ENCODE assay signal across 8 cellular contexts in the genomic region with DNA sequence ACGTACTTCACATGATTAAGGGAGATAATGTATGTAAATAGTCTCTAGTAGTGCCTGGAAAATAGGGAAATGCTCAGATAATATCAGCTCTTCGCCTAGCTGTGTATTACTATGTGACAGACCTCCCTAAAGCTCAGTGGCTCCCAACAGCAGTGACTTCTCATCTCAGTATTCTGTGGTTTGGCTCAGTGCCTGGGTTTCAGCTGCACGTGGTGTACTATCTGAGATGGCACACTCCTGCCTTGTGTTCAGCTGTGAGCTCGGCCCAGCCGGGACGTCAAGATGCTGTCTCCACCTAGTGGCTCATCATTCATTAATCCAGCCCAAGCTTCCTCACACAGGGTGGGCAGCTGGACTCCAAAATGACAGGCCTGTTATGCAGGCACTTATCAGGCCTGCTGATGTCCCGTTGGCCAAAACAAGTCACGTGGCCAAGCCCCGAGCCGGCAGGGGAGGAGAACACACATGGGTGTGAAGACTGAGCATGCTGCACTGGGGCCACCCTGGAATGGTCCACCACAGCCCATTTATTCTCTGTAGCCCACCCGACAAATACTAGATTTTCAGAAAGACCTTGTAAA. TPM values are rescaled to one million over a fixed set of nuclear protein-coding genes. Genes with fewer than 3 reads are reported as not detected.
A peak's percentile ranks its signal among the peaks of the same experiment; 100 is the strongest.
DNase-seq lines count a peak whose midpoint lies in the region; ATAC-seq, FAIRE-seq and TF ChIP-seq lines count a peak whose summit lies in the region.

No MANE protein-coding gene starts in this region.

- H3K4me3 ChIP-seq in HCT116 (replicated peaks in 1 of 2; ENCODE audit: low read depth in 1 of 2, low read length in 2 of 2) (no peak overlapping the region), MG63 (no peak overlapping the region), left ventricle myocardium inferior (no peak overlapping the region), small intestine (ENCODE audit: low read depth in 1 of 2, low read length in 2 of 2) (no peak overlapping the region)

- no peak overlapping the region for H2AFZ ChIP-seq in HCT116 (ENCODE audit: low read depth, low read length, poor library complexity, severe bottlenecking)

- H3K36me3 ChIP-seq in HCT116 (ENCODE audit: control insufficient read depth in 1 of 2, insufficient read depth in 2 of 2, low read length in 2 of 2) (peaks cover 55 to 84% of the 10 kb centered on the region in 2 experiments), MG63 (peaks cover 96% of the 10 kb centered on the region), left ventricle myocardium inferior (peaks cover 87% of the 10 kb centered on the region), small intestine (ENCODE audit: control insufficient read depth in 2 of 2, insufficient read depth in 2 of 2, low read length in 2 of 2) (peaks cover 10 to 19% of the 10 kb centered on the region in 2 donors)

- no peaks in the 10 kb centered on the region for H3K27me3 Mint-ChIP-seq in T-helper 1 cell treated with Interleukin-12 subunit alpha and Interleukin-12 subunit beta and Interleukin-4 antibody, amounts not matched to agents 30 μg/mL and 1 μg/mL, for 36 hours (ENCODE audit: low read depth)

- intact Hi-C loops in HCT116 (cut with micrococcal nuclease) (loop anchor here (1.0 kb wide), 1 partner anchor 155 kb away; no protein-coding TSS in a partner anchor), left ventricle myocardium inferior (cut with micrococcal nuclease) (no loop called here)

- H3K9me3 ChIP-seq in HCT116 (ENCODE audit: control insufficient read depth in 1 of 2, insufficient read depth in 1 of 2, low read depth in 1 of 2, low read length in 2 of 2) (no peaks in the 10 kb centered on the region), MG63 (no peaks in the 10 kb centered on the region), left ventricle myocardium inferior (replicated peaks) (no peaks in the 10 kb centered on the region), small intestine (ENCODE audit: control insufficient read depth, low read depth) (no peaks in the 10 kb centered on the region)

- peak overlapping the region; percentile 28; the same call in 1 of the 2 replicates for H3K27ac ChIP-seq in HCT116 (ENCODE audit: low read depth, low read length)
- peak overlapping the region; percentile 49 for H3K27ac ChIP-seq in left ventricle myocardium inferior (replicated peaks)
- no peak overlapping the region for H3K27ac ChIP-seq in small intestine (ENCODE audit: low read depth in 1 of 2, low read length in 1 of 2)

- TF ChIP-seq CTCF in GM10248 (IDR thresholded peaks at IDR 0.05; ENCODE audit: control extremely low read depth, extremely low read depth, low read depth, missing control alignments) (peak; percentile 57), HCT116 (IDR thresholded peaks at IDR 0.05 in 2 of 3, conservative IDR thresholded peaks at IDR 0.05 in 1 of 3; ENCODE audit: borderline replicate concordance in 1 of 3, insufficient read depth in 1 of 3, low read depth in 2 of 3, low read length in 2 of 3) (peak; percentile 47 to 50 (median 49); a peak in 5 of 6 replicates), left ventricle myocardium inferior (IDR thresholded peaks at IDR 0.05; ENCODE audit: borderline replicate concordance) (peak; percentile 68)

- peak; percentile 77 for TF ChIP-seq RAD21 in HCT116 (IDR thresholded peaks at IDR 0.05; ENCODE audit: low read depth)

- no peak for FAIRE-seq in small intestine (lab: Jason Lieb, UNC)

- RAD21 ChIA-PET in HCT116 (lab: Charles Lee; ENCODE audit: low non-redundant PET in 1 of 2, low total read pairs in 2 of 2, uncharacterized antibody in 2 of 2, unreplicated experiment in 2 of 2) = interaction anchor here (0.9 to 1.1 kb wide), 2 partner anchors 51 to 141 kb away, joined by 3 to 5 read pairs; a partner anchor contains a TSS

- BruUV-seq in HCT116 (replicated peaks; lab: Mats Ljungman, UMichigan) = no TSS peak

- H3K4me1 Mint-ChIP-seq in T-helper 1 cell treated with Interleukin-12 subunit alpha and Interleukin-12 subunit beta and Interleukin-4 antibody, amounts not matched to agents 30 μg/mL and 1 μg/mL, for 36 hours (ENCODE audit: low read depth) = peaks cover 22% of the 10 kb centered on the region

- no peaks in the 10 kb centered on the region for H3K9me2 ChIP-seq in HCT116 (ENCODE audit: insufficient read depth)

- no peak for TF ChIP-seq POLR2A in HCT116 (IDR thresholded peaks at IDR 0.05; ENCODE audit: borderline replicate concordance, extremely low read depth, insufficient read depth, insufficient read length)

- CTCF ChIA-PET in GM10248 (lab: Yijun Ruan, JAX) = interaction anchor here (0.8 to 2.7 kb wide), 19 partner anchors 9 to 860 kb away, joined by 3 to 25 read pairs (median 5); a partner anchor contains a TSS
- CTCF ChIA-PET in HCT116 (lab: Charles Lee) = interaction anchor here (0.8 to 2.0 kb wide), 6 partner anchors 9 to 471 kb away, joined by 3 to 11 read pairs (median 4); a partner anchor contains a TSS

- peaks cover 19% of the 10 kb centered on the region; the same call in 1 of the 2 replicates for H4K20me1 ChIP-seq in HCT116 (ENCODE audit: insufficient read depth)

- no peak overlapping the region for H3K27ac Mint-ChIP-seq in T-helper 1 cell treated with Interleukin-12 subunit alpha and Interleukin-12 subunit beta and Interleukin-4 antibody, amounts not matched to agents 30 μg/mL and 1 μg/mL, for 36 hours

- 0 out of 2 replicates have a peak overlapping the region, but pooled peaks have one; percentile 1 for H3K9ac ChIP-seq in HCT116 (ENCODE audit: low read length)

- H3K27me3 ChIP-seq in HCT116 (ENCODE audit: insufficient read depth, low read length) = no peaks in the 10 kb centered on the region
- no peaks in the 10 kb centered on the region for H3K27me3 ChIP-seq in MG63
- H3K27me3 ChIP-seq in left ventricle myocardium inferior (ENCODE audit: low read depth) = no peaks in the 10 kb centered on the region
- H3K27me3 ChIP-seq in small intestine (ENCODE audit: control insufficient read depth in 2 of 2, insufficient read depth in 2 of 2, low read length in 2 of 2) = no peaks in the 10 kb centered on the region

- H3K36me3 Mint-ChIP-seq in T-helper 1 cell treated with Interleukin-12 subunit alpha and Interleukin-12 subunit beta and Interleukin-4 antibody, amounts not matched to agents 30 μg/mL and 1 μg/mL, for 36 hours (ENCODE audit: low read depth) = peaks cover 57% of the 10 kb centered on the region

- H3K4me2 ChIP-seq in HCT116 (ENCODE audit: low read length) = peak overlapping the region; percentile 27; the same call in 1 of the 2 replicates

- POLR2A ChIA-PET in GM10248 (lab: Yijun Ruan, JAX) = interaction anchor here (0.7 to 1.2 kb wide), 2 partner anchors 21 to 24 kb away, joined by 3 to 4 read pairs; a partner anchor contains a TSS
- POLR2A ChIA-PET in HCT116 (lab: Charles Lee) = no interaction called here

- H3K9me3 Mint-ChIP-seq in T-helper 1 cell treated with Interleukin-12 subunit alpha and Interleukin-12 subunit beta and Interleukin-4 antibody, amounts not matched to agents 30 μg/mL and 1 μg/mL, for 36 hours = no peaks in the 10 kb centered on the region

- peak; percentile 97 for ATAC-seq in HCT116

- H3K4me3 Mint-ChIP-seq in T-helper 1 cell treated with Interleukin-12 subunit alpha and Interleukin-12 subunit beta and Interleukin-4 antibody, amounts not matched to agents 30 μg/mL and 1 μg/mL, for 36 hours = peak overlapping the region; percentile 17

- H3K79me2 ChIP-seq in HCT116 (ENCODE audit: insufficient read depth, low read length) = peaks cover 86% of the 10 kb centered on the region

- WGBS in small intestine, 3 donors = 32 to 52% (median 40%) methylated on average over 11 of the region's 11 CpGs

- H3K4me1 ChIP-seq in HCT116 (ENCODE audit: control insufficient read depth in 1 of 2, insufficient read depth in 2 of 2, low read length in 2 of 2) (peaks cover 12 to 23% of the 10 kb centered on the region in 2 experiments), left ventricle myocardium inferior (peaks cover 17% of the 10 kb centered on the region), small intestine (ENCODE audit: control insufficient read depth in 2 of 2, insufficient read depth in 1 of 2, low read depth in 1 of 2, low read length in 1 of 2) (no peaks in the 10 kb centered on the region)

- DNase-seq in GM10248 (ENCODE audit: extremely low spot score) (peak; percentile 83), HCT116 (ENCODE audit: low read depth, low spot score) (peak; percentile 92), MG63 (peak; percentile 97), amniotic epithelial cell (ENCODE audit: low read depth) (peak; percentile 99), left ventricle myocardium inferior (peak; percentile 89), small intestine (peak; percentile 82), NCI-H1417 treated with DMSO at 0.1 percent for 48 hours (lab: John Stamatoyannopoulos, UW) (no peak)

TF ChIP-seq in HCT116, 20 proteins besides CTCF, POLR2A, EP300 and RAD21 (continues in another document):
- TF ChIP-seq, protein P1, sequence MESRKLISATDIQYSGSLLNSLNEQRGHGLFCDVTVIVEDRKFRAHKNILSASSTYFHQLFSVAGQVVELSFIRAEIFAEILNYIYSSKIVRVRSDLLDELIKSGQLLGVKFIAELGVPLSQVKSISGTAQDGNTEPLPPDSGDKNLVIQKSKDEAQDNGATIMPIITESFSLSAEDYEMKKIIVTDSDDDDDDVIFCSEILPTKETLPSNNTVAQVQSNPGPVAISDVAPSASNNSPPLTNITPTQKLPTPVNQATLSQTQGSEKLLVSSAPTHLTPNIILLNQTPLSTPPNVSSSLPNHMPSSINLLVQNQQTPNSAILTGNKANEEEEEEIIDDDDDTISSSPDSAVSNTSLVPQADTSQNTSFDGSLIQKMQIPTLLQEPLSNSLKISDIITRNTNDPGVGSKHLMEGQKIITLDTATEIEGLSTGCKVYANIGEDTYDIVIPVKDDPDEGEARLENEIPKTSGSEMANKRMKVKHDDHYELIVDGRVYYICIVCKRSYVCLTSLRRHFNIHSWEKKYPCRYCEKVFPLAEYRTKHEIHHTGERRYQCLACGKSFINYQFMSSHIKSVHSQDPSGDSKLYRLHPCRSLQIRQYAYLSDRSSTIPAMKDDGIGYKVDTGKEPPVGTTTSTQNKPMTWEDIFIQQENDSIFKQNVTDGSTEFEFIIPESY (IDR thresholded peaks at IDR 0.05; ENCODE audit: extremely low read depth, insufficient replicate concordance, low read length) = peak; percentile 14
- TF ChIP-seq EZH2phosphoT487 (IDR thresholded peaks at IDR 0.05; ENCODE audit: borderline replicate concordance) = no peak
- TF ChIP-seq POLR2AphosphoS5 (IDR thresholded peaks at IDR 0.05; ENCODE audit: low read depth, low read length) = peak; percentile 58; the same call in 1 of the 2 replicates

RNA-seq across cellular contexts. Expression of a gene that starts 17.8 kb away (rescaled TPM):
- total RNA-seq in HCT116 (2021; ENCODE audit: unreplicated experiment) = 0.20 TPM
- 0.59 and 0.67 TPM in 2 replicates for polyA plus RNA-seq in HCT116 (2012)
- total RNA-seq in MG63 (2014; rRNA removed; shearing (Covaris generic); ENCODE audit: low replicate concordance) = not detected in 2 replicates
- 0.16 TPM for total RNA-seq in left ventricle myocardium inferior
- 1 to 10 TPM in 1 of 3 donors, under 1 TPM in 1, not detected in 1; 0.31 to 1.6 TPM for polyA plus RNA-seq in small intestine

RNA-seq across cellular contexts. Expression of a gene that starts 24.2 kb away (rescaled TPM):
- total RNA-seq in HCT116 (2021; ENCODE audit: unreplicated experiment) (66.4 TPM), left ventricle myocardium inferior (7.1 TPM)
- 32.0 and 41.5 TPM in 2 replicates for polyA plus RNA-seq in HCT116 (2012)
- 48.3 and 53.4 TPM in 2 replicates for total RNA-seq in MG63 (2014; rRNA removed; shearing (Covaris generic); ENCODE audit: low replicate concordance)
- 10 to 100 TPM in 1 of 3 donors, 1 to 10 TPM in 2; 3.8 to 16.2 (median 5.8) TPM for polyA plus RNA-seq in small intestine

Comparison
In these comparisons a context has a peak if more than half of its experiments do, and no peak if none do; other contexts are left out.
1. H3K27ac ChIP-seq: peak in HCT116 (single experiment) and left ventricle myocardium inferior (single experiment); none in small intestine (0 of 2).
2. Peak in every context shown above with its lines, with median percentiles within 50 percentile points of each other: CTCF ChIP-seq.